In the genomic region with DNA sequence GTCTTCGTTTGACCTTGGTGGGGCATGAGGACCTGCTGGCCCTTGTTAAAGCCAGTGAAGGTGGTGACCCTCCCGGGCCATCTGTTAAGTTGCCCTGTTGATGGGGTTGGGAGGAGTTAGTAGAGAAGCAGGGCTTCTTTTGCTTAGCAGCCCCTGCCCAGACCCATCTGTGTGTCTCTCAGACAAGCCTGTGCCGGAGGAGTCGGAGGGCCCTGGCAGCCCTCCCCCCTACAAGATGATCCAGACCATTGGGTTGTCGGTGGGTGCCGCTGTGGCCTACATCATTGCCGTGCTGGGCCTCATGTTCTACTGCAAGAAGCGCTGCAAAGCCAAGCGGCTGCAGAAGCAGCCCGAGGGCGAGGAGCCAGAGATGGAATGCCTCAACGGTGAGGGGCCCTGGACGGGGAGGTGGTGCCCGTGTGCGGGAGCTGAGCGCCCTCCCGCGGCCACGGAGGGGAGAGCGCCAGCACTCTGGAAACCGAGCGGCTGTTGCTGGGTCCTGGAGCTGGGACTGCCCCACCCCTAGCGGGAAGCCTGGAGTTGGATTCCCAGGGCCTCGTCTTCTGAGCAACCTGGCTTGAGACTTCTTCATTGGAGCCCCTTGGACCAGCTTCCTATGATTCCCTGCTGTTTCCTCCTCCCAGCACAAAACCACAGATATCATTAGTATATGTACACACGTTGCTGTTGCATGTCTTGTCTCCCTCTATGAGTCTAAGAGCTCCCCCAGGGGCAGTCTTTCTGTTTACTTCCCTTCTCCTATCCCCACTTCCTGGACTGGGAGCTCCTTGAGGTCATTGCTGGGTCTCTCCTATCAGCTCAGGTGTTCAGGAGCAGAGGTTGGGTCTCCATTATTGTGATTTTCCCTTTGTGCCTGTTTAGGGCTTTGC, we compare ENCODE assay signal across 1 cellular context.
A peak's percentile ranks its signal among the peaks of the same experiment; 100 is the strongest.
TF ChIP-seq lines count a peak whose summit lies in the region.

No MANE protein-coding gene starts in this region.

TF ChIP-seq in HepG2, 621 proteins besides CTCF, POLR2A, EP300 and RAD21 (continued from another document and continues in another):
- TF ChIP-seq, protein P1, sequence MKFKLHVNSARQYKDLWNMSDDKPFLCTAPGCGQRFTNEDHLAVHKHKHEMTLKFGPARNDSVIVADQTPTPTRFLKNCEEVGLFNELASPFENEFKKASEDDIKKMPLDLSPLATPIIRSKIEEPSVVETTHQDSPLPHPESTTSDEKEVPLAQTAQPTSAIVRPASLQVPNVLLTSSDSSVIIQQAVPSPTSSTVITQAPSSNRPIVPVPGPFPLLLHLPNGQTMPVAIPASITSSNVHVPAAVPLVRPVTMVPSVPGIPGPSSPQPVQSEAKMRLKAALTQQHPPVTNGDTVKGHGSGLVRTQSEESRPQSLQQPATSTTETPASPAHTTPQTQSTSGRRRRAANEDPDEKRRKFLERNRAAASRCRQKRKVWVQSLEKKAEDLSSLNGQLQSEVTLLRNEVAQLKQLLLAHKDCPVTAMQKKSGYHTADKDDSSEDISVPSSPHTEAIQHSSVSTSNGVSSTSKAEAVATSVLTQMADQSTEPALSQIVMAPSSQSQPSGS (CRISPR knock-in tag; IDR thresholded peaks at IDR 0.05) = 0 out of 2 replicates have a peak, but pooled peaks have one; percentile 38
- peak; percentile 83 for TF ChIP-seq CBFB (CRISPR knock-in tag; IDR thresholded peaks at IDR 0.05)
- TF ChIP-seq, protein P2, sequence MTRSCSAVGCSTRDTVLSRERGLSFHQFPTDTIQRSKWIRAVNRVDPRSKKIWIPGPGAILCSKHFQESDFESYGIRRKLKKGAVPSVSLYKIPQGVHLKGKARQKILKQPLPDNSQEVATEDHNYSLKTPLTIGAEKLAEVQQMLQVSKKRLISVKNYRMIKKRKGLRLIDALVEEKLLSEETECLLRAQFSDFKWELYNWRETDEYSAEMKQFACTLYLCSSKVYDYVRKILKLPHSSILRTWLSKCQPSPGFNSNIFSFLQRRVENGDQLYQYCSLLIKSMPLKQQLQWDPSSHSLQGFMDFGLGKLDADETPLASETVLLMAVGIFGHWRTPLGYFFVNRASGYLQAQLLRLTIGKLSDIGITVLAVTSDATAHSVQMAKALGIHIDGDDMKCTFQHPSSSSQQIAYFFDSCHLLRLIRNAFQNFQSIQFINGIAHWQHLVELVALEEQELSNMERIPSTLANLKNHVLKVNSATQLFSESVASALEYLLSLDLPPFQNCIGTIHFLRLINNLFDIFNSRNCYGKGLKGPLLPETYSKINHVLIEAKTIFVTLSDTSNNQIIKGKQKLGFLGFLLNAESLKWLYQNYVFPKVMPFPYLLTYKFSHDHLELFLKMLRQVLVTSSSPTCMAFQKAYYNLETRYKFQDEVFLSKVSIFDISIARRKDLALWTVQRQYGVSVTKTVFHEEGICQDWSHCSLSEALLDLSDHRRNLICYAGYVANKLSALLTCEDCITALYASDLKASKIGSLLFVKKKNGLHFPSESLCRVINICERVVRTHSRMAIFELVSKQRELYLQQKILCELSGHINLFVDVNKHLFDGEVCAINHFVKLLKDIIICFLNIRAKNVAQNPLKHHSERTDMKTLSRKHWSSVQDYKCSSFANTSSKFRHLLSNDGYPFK (CRISPR knock-in tag; IDR thresholded peaks at IDR 0.05; ENCODE audit: borderline replicate concordance) = peak; percentile 81; the same call in 1 of the 2 replicates
- TF ChIP-seq, protein P3, sequence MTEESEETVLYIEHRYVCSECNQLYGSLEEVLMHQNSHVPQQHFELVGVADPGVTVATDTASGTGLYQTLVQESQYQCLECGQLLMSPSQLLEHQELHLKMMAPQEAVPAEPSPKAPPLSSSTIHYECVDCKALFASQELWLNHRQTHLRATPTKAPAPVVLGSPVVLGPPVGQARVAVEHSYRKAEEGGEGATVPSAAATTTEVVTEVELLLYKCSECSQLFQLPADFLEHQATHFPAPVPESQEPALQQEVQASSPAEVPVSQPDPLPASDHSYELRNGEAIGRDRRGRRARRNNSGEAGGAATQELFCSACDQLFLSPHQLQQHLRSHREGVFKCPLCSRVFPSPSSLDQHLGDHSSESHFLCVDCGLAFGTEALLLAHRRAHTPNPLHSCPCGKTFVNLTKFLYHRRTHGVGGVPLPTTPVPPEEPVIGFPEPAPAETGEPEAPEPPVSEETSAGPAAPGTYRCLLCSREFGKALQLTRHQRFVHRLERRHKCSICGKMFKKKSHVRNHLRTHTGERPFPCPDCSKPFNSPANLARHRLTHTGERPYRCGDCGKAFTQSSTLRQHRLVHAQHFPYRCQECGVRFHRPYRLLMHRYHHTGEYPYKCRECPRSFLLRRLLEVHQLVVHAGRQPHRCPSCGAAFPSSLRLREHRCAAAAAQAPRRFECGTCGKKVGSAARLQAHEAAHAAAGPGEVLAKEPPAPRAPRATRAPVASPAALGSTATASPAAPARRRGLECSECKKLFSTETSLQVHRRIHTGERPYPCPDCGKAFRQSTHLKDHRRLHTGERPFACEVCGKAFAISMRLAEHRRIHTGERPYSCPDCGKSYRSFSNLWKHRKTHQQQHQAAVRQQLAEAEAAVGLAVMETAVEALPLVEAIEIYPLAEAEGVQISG (CRISPR knock-in tag; IDR thresholded peaks at IDR 0.05) = peak; percentile 70
- TF ChIP-seq CREB1 (IDR thresholded peaks at IDR 0.05) = no peak
- TF ChIP-seq CREB1 (CRISPR knock-in tag; IDR thresholded peaks at IDR 0.05) = no peak
- TF ChIP-seq ZNF136 (CRISPR knock-in tag; IDR thresholded peaks at IDR 0.05; ENCODE audit: low read depth) = no peak
- peak; percentile 43; the same call in 1 of the 2 replicates for TF ChIP-seq ZNF790 (CRISPR knock-in tag; IDR thresholded peaks at IDR 0.05; ENCODE audit: borderline replicate concordance)
- no peak for TF ChIP-seq SMARCE1 (IDR thresholded peaks at IDR 0.05; ENCODE audit: borderline replicate concordance)
- TF ChIP-seq, protein P4, sequence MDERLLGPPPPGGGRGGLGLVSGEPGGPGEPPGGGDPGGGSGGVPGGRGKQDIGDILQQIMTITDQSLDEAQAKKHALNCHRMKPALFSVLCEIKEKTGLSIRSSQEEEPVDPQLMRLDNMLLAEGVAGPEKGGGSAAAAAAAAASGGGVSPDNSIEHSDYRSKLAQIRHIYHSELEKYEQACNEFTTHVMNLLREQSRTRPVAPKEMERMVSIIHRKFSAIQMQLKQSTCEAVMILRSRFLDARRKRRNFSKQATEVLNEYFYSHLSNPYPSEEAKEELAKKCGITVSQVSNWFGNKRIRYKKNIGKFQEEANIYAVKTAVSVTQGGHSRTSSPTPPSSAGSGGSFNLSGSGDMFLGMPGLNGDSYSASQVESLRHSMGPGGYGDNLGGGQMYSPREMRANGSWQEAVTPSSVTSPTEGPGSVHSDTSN (CRISPR knock-in tag; IDR thresholded peaks at IDR 0.05) = no peak
- TF ChIP-seq ZFX (CRISPR knock-in tag; IDR thresholded peaks at IDR 0.05; ENCODE audit: low read depth) = peak; percentile 53; the same call in 1 of the 2 replicates
- no peak for TF ChIP-seq HNF4A (CRISPR knock-in tag; IDR thresholded peaks at IDR 0.05)
- TF ChIP-seq, protein P5, sequence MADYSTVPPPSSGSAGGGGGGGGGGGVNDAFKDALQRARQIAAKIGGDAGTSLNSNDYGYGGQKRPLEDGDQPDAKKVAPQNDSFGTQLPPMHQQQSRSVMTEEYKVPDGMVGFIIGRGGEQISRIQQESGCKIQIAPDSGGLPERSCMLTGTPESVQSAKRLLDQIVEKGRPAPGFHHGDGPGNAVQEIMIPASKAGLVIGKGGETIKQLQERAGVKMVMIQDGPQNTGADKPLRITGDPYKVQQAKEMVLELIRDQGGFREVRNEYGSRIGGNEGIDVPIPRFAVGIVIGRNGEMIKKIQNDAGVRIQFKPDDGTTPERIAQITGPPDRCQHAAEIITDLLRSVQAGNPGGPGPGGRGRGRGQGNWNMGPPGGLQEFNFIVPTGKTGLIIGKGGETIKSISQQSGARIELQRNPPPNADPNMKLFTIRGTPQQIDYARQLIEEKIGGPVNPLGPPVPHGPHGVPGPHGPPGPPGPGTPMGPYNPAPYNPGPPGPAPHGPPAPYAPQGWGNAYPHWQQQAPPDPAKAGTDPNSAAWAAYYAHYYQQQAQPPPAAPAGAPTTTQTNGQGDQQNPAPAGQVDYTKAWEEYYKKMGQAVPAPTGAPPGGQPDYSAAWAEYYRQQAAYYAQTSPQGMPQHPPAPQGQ (CRISPR knock-in tag; IDR thresholded peaks at IDR 0.05; ENCODE audit: borderline replicate concordance) = no peak
- peak; percentile 79 for TF ChIP-seq SAP130 (CRISPR knock-in tag; IDR thresholded peaks at IDR 0.05; ENCODE audit: low read depth)
- TF ChIP-seq, protein P6, sequence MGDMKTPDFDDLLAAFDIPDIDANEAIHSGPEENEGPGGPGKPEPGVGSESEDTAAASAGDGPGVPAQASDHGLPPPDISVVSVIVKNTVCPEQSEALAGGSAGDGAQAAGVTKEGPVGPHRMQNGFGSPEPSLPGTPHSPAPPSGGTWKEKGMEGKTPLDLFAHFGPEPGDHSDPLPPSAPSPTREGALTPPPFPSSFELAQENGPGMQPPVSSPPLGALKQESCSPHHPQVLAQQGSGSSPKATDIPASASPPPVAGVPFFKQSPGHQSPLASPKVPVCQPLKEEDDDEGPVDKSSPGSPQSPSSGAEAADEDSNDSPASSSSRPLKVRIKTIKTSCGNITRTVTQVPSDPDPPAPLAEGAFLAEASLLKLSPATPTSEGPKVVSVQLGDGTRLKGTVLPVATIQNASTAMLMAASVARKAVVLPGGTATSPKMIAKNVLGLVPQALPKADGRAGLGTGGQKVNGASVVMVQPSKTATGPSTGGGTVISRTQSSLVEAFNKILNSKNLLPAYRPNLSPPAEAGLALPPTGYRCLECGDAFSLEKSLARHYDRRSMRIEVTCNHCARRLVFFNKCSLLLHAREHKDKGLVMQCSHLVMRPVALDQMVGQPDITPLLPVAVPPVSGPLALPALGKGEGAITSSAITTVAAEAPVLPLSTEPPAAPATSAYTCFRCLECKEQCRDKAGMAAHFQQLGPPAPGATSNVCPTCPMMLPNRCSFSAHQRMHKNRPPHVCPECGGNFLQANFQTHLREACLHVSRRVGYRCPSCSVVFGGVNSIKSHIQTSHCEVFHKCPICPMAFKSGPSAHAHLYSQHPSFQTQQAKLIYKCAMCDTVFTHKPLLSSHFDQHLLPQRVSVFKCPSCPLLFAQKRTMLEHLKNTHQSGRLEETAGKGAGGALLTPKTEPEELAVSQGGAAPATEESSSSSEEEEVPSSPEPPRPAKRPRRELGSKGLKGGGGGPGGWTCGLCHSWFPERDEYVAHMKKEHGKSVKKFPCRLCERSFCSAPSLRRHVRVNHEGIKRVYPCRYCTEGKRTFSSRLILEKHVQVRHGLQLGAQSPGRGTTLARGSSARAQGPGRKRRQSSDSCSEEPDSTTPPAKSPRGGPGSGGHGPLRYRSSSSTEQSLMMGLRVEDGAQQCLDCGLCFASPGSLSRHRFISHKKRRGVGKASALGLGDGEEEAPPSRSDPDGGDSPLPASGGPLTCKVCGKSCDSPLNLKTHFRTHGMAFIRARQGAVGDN (CRISPR knock-in tag; IDR thresholded peaks at IDR 0.05) = peak; percentile 89
- TF ChIP-seq, protein P7, sequence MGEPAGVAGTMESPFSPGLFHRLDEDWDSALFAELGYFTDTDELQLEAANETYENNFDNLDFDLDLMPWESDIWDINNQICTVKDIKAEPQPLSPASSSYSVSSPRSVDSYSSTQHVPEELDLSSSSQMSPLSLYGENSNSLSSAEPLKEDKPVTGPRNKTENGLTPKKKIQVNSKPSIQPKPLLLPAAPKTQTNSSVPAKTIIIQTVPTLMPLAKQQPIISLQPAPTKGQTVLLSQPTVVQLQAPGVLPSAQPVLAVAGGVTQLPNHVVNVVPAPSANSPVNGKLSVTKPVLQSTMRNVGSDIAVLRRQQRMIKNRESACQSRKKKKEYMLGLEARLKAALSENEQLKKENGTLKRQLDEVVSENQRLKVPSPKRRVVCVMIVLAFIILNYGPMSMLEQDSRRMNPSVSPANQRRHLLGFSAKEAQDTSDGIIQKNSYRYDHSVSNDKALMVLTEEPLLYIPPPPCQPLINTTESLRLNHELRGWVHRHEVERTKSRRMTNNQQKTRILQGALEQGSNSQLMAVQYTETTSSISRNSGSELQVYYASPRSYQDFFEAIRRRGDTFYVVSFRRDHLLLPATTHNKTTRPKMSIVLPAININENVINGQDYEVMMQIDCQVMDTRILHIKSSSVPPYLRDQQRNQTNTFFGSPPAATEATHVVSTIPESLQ (CRISPR knock-in tag; conservative IDR thresholded peaks at IDR 0.05) = 0 out of 2 replicates have a peak, but pooled peaks have one; percentile 51
- TF ChIP-seq CHD4 (IDR thresholded peaks at IDR 0.05; ENCODE audit: borderline replicate concordance, low read length) = no peak
- peak; percentile 71 for TF ChIP-seq ZNF891 (CRISPR knock-in tag; IDR thresholded peaks at IDR 0.05)
- TF ChIP-seq, protein P8, sequence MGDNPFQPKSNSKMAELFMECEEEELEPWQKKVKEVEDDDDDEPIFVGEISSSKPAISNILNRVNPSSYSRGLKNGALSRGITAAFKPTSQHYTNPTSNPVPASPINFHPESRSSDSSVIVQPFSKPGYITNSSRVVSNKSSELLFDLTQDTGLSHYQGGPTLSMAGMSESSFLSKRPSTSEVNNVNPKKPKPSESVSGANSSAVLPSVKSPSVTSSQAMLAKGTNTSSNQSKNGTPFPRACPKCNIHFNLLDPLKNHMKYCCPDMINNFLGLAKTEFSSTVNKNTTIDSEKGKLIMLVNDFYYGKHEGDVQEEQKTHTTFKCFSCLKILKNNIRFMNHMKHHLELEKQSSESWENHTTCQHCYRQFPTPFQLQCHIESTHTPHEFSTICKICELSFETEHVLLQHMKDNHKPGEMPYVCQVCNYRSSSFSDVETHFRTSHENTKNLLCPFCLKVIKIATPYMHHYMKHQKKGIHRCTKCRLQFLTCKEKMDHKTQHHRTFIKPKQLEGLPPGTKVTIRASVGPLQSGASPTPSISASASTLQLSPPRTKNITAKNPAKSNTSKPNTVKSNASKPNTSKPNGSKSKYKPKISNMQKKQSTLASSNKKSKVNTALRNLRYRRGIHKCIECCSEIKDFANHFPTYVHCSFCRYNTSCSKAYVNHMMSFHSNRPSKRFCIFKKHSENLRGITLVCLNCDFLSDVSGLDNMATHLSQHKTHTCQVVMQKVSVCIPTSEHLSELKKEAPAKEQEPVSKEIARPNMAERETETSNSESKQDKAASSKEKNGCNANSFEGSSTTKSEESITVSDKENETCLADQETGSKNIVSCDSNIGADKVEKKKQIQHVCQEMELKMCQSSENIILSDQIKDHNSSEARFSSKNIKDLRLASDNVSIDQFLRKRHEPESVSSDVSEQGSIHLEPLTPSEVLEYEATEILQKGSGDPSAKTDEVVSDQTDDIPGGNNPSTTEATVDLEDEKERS (CRISPR knock-in tag; IDR thresholded peaks at IDR 0.05) = peak; percentile 50; the same call in 1 of the 2 replicates
- peak; percentile 51; the same call in 1 of the 3 replicates for TF ChIP-seq MXI1 (IDR thresholded peaks at IDR 0.05; ENCODE audit: borderline replicate concordance, low read depth, low read length)
- TF ChIP-seq NONO (IDR thresholded peaks at IDR 0.05) = no peak
- peak; percentile 87 for TF ChIP-seq NONO (CRISPR knock-in tag; conservative IDR thresholded peaks at IDR 0.05)
